In genomic region chr5:135394095-135394494, GRCh38 we compare ENCODE assay signal across 22 cellular contexts. TPM values are rescaled to one million over a fixed set of nuclear protein-coding genes. Genes with fewer than 3 reads are reported as not detected.
DNase-seq lines count a peak whose midpoint lies in the region; ATAC-seq and TF ChIP-seq lines count a peak whose summit lies in the region.
"Had no signal": no experiment of that assay in that cellular context is flagged by ENCODE, and none has a peak within 500 bp of the region (broad histone marks: within the 10 kb centered on the region; RNA-seq: fewer than 3 reads in every experiment).

No MANE protein-coding gene starts in this region.

- no peak overlapping the region for H3K9ac ChIP-seq in mesenchymal stem cell (ENCODE audit: low read length)

- peak overlapping the region in 1 of 2 experiments; percentile 78 for H3K23ac ChIP-seq in mesenchymal stem cell (ENCODE audit: low read length in 2 of 2)

- no peak overlapping the region for H2BK5ac ChIP-seq in mesenchymal stem cell (ENCODE audit: low read depth, low read length, poor library complexity, severe bottlenecking)

- H3K27me3 ChIP-seq in right cardiac atrium (ENCODE audit: control insufficient read depth, insufficient read depth) (no peaks in the 10 kb centered on the region), mesenchymal stem cell (ENCODE audit: control insufficient read depth in 1 of 2, insufficient read depth in 1 of 2, low read length in 2 of 2) (no peaks in the 10 kb centered on the region), upper lobe of left lung (no peaks in the 10 kb centered on the region)

- no peak overlapping the region for H2AFZ ChIP-seq in mesenchymal stem cell (ENCODE audit: low read depth, low read length)

- H3K36me3 Mint-ChIP-seq in activated T-helper 2 cell treated with anti-CD3 and anti-CD28 coated beads, Interferon-gamma antibody, Interleukin-2, Interleukin-4, amounts not matched to agents 10 μg/mL and 5 μg/mL and 100 μg/mL, durations not matched to agents 14 hours and 24 hours and 36 hours (ENCODE audit: low read depth), result peaks cover 53% of the 10 kb centered on the region

- H3K36me3 ChIP-seq in mesenchymal stem cell (ENCODE audit: control insufficient read depth in 1 of 2, insufficient read depth in 2 of 2, low read depth in 1 of 2, low read length in 2 of 2), result peaks cover 6 to 12% of the 10 kb centered on the region in 2 experiments
- H3K36me3 ChIP-seq in upper lobe of left lung, result peaks cover 0 to 14% (median 4%) of the 10 kb centered on the region in 4 donors

- no peaks in the 10 kb centered on the region for H3K9me3 Mint-ChIP-seq in activated T-helper 2 cell treated with anti-CD3 and anti-CD28 coated beads, Interferon-gamma antibody, Interleukin-2, Interleukin-4, amounts not matched to agents 10 μg/mL and 5 μg/mL and 100 μg/mL, durations not matched to agents 14 hours and 24 hours and 36 hours
- H3K9me3 Mint-ChIP-seq: brain had no signal

- peak overlapping the region; percentile 74 for H2AK5ac ChIP-seq in mesenchymal stem cell (ENCODE audit: low read length, severe bottlenecking)

- peak overlapping the region; percentile 18 for H3K27ac Mint-ChIP-seq in activated T-helper 2 cell treated with anti-CD3 and anti-CD28 coated beads, Interferon-gamma antibody, Interleukin-2, Interleukin-4, amounts not matched to agents 10 μg/mL and 5 μg/mL and 100 μg/mL, durations not matched to agents 14 hours and 24 hours and 36 hours
- H3K27ac Mint-ChIP-seq: activated naive CD8-positive, alpha-beta T cell had no signal

- TF ChIP-seq EP300 in upper lobe of left lung (IDR thresholded peaks at IDR 0.05), result no peak

- H3K4me1 ChIP-seq in right cardiac atrium (ENCODE audit: control insufficient read depth, insufficient read depth, low read length), result peaks cover 57% of the 10 kb centered on the region
- H3K4me1 ChIP-seq in mesenchymal stem cell (ENCODE audit: control insufficient read depth, insufficient read depth, low read depth, low read length), result peaks cover 42% of the 10 kb centered on the region
- peaks cover 70 to 85% (median 76%) of the 10 kb centered on the region in 4 donors for H3K4me1 ChIP-seq in upper lobe of left lung

- no peak overlapping the region for H2BK120ac ChIP-seq in mesenchymal stem cell (ENCODE audit: low read depth, low read length)

- H3K27ac ChIP-seq in right cardiac atrium (ENCODE audit: low read length) (peak overlapping the region; percentile 5), mesenchymal stem cell (ENCODE audit: low read length, poor library complexity, severe bottlenecking) (peak overlapping the region; percentile 35), upper lobe of left lung (peak overlapping the region; percentile 48 to 83 (median 70))

- peak overlapping the region; percentile 71 to 74 for H3K18ac ChIP-seq in mesenchymal stem cell (ENCODE audit: low read depth in 1 of 2, low read length in 2 of 2)

- TF ChIP-seq POLR2A in upper lobe of left lung (IDR thresholded peaks at IDR 0.05), result no peak

- no peak overlapping the region for H3K4me3 Mint-ChIP-seq in activated T-helper 2 cell treated with anti-CD3 and anti-CD28 coated beads, Interferon-gamma antibody, Interleukin-2, Interleukin-4, amounts not matched to agents 10 μg/mL and 5 μg/mL and 100 μg/mL, durations not matched to agents 14 hours and 24 hours and 36 hours (ENCODE audit: low read depth)
- H3K4me3 Mint-ChIP-seq: activated naive CD8-positive, alpha-beta T cell had no signal

- H3K4me3 ChIP-seq in right cardiac atrium (ENCODE audit: low read length) (no peak overlapping the region), mesenchymal stem cell (ENCODE audit: insufficient read depth in 1 of 2, low read depth in 1 of 2, low read length in 2 of 2) (no peak overlapping the region), upper lobe of left lung (no peak overlapping the region)
- H3K4me3 ChIP-seq: coronary artery, thoracic aorta had no signal

- 63% methylated on average over 1 of the region's 1 CpG for WGBS in right cardiac atrium
- whole genome bisulfite sequencing in mesenchymal stem cell, result 94% methylated on average over 1 of the region's 1 CpG
- WGBS in upper lobe of left lung, 2 donors, result 83 to 87% methylated on average over 1 of the region's 1 CpG

- no peak for ATAC-seq in right cardiac atrium
- no peak for ATAC-seq in left cardiac atrium
- no peak for ATAC-seq in upper lobe of left lung (ENCODE audit: low FRiP score in 2 of 2)
- ATAC-seq in HG02840 (IDR thresholded peaks at IDR 0.05; ENCODE audit: low FRiP score, unreplicated experiment), result no peak
- no peak for ATAC-seq in stimulated activated naive CD8-positive, alpha-beta T cell treated with anti-CD3 and anti-CD28 coated beads, Interleukin-15, Interleukin-2, amounts not matched to agents 100 U/mL and 50 U/mL, for 24 hours
- ATAC-seq: Right ventricle myocardium inferior had no signal

- peak overlapping the region in 1 of 2 experiments; percentile 47 for H3K4ac ChIP-seq in mesenchymal stem cell (ENCODE audit: low read depth in 1 of 2, low read length in 2 of 2)

- no peak overlapping the region for H2BK15ac ChIP-seq in mesenchymal stem cell (ENCODE audit: low read depth, poor library complexity, severe bottlenecking)

- peaks cover 66% of the 10 kb centered on the region for H3K4me1 Mint-ChIP-seq in activated T-helper 2 cell treated with anti-CD3 and anti-CD28 coated beads, Interferon-gamma antibody, Interleukin-2, Interleukin-4, amounts not matched to agents 10 μg/mL and 5 μg/mL and 100 μg/mL, durations not matched to agents 14 hours and 24 hours and 36 hours (ENCODE audit: low read depth)

- intact Hi-C loops in right cardiac atrium (cut with DNase I), result no loop called here
- intact Hi-C loops in left cardiac atrium (cut with DNase I), result no loop called here
- intact Hi-C loops in activated T-helper 2 cell treated with anti-CD3 and anti-CD28 coated beads, Interferon-gamma antibody, Interleukin-2, Interleukin-4, amounts not matched to agents 10 μg/mL and 5 μg/mL and 100 μg/mL, durations not matched to agents 14 hours and 24 hours and 36 hours (cut with micrococcal nuclease), result no loop called here

- peak overlapping the region; percentile 73 for H4K8ac ChIP-seq in mesenchymal stem cell (ENCODE audit: low read length)

- H2BK12ac ChIP-seq in mesenchymal stem cell (ENCODE audit: low read length in 2 of 2), result peak overlapping the region in 1 of 2 experiments; percentile 85

- no peak for TF ChIP-seq CTCF in upper lobe of left lung (IDR thresholded peaks at IDR 0.05)

- H3K79me1 ChIP-seq in mesenchymal stem cell (replicated peaks; ENCODE audit: low read length, poor library complexity, severe bottlenecking), result no peaks in the 10 kb centered on the region

- H3K14ac ChIP-seq in mesenchymal stem cell (ENCODE audit: low read length in 2 of 2), result peak overlapping the region in 1 of 2 experiments; percentile 86

- DNase-seq in right cardiac atrium, result no peak
- no peak for DNase-seq in left cardiac atrium
- no peak for DNase-seq in activated T-helper 2 cell treated with anti-CD3 and anti-CD28 coated beads, Interferon-gamma antibody, Interleukin-2, Interleukin-4, amounts not matched to agents 10 μg/mL and 5 μg/mL and 100 μg/mL, durations not matched to agents 14 hours and 24 hours and 36 hours (ENCODE audit: low spot score)
- DNase-seq in mesenchymal stem cell, result no peak
- no peak for DNase-seq in upper lobe of left lung
- DNase-seq in NCI-H1417 (lab: John Stamatoyannopoulos, UW), result no peak
- DNase-seq in stimulated activated naive CD8-positive, alpha-beta T cell treated with anti-CD3 and anti-CD28 coated beads, Interleukin-15, Interleukin-2, amounts not matched to agents 100 U/mL and 50 U/mL, for 24 hours, result no peak
- DNase-seq: activated CD4-positive, alpha-beta T cell treated with anti-CD3 and anti-CD28 coated beads, Interleukin-2, amount 50 U/mL, for 4 hours; activated T-cell treated with anti-CD3 and anti-CD28 coated beads, Interleukin-2, amount 50 U/mL, for 1 hour; COR-L47; hippocampal formation; midbrain; NCI-H1436; NCI-H524 treated with DMSO at 0.1 percent for 48 hours had no signal

- no peaks in the 10 kb centered on the region for H3K9me3 ChIP-seq in right cardiac atrium (ENCODE audit: control insufficient read depth, low read length)
- no peaks in the 10 kb centered on the region for H3K9me3 ChIP-seq in mesenchymal stem cell (ENCODE audit: control insufficient read depth, low read length)
- no peaks in the 10 kb centered on the region for H3K9me3 ChIP-seq in upper lobe of left lung
- H3K9me3 ChIP-seq: thoracic aorta had no signal

- H4K91ac ChIP-seq in mesenchymal stem cell (ENCODE audit: low read length), result peak overlapping the region; percentile 8

- no peaks in the 10 kb centered on the region for H3K27me3 Mint-ChIP-seq in activated T-helper 2 cell treated with anti-CD3 and anti-CD28 coated beads, Interferon-gamma antibody, Interleukin-2, Interleukin-4, amounts not matched to agents 10 μg/mL and 5 μg/mL and 100 μg/mL, durations not matched to agents 14 hours and 24 hours and 36 hours (ENCODE audit: low read depth)
- H3K27me3 Mint-ChIP-seq: activated naive CD8-positive, alpha-beta T cell; brain had no signal

- H3K4me2 ChIP-seq in mesenchymal stem cell (ENCODE audit: low read length, poor library complexity, severe bottlenecking), result no peak overlapping the region

RNA-seq across cellular contexts. Expression of gene MACROH2A1, which starts 4.9 kb away (rescaled TPM):
- 100 to 1,000 TPM; 128 to 160 (median 141) TPM for total RNA-seq in right cardiac atrium
- polyA plus RNA-seq in right cardiac atrium, result 152 TPM
- total RNA-seq in left cardiac atrium, result 100 to 1,000 TPM; 101 to 138 TPM
- total RNA-seq in activated T-helper 2 cell treated with anti-CD3 and anti-CD28 coated beads, Interferon-gamma antibody, Interleukin-2, Interleukin-4, amounts not matched to agents 10 μg/mL and 5 μg/mL and 100 μg/mL, durations not matched to agents 14 hours and 24 hours and 36 hours, result 285 and 302 TPM in 2 replicates
- 114 TPM for polyA plus RNA-seq in mesenchymal stem cell (2013, experiment 1 of 2)
- 113 TPM for polyA plus RNA-seq in mesenchymal stem cell (2013, experiment 2 of 2)
- 100 to 1,000 TPM; 232 to 690 (median 355) TPM for total RNA-seq in upper lobe of left lung

RNA-seq across cellular contexts. Expression of gene DCANP1, which starts 53.1 kb away (rescaled TPM):
- not detected for total RNA-seq in right cardiac atrium
- not detected for polyA plus RNA-seq in right cardiac atrium
- total RNA-seq in left cardiac atrium, result not detected
- not detected in 2 replicates for total RNA-seq in activated T-helper 2 cell treated with anti-CD3 and anti-CD28 coated beads, Interferon-gamma antibody, Interleukin-2, Interleukin-4, amounts not matched to agents 10 μg/mL and 5 μg/mL and 100 μg/mL, durations not matched to agents 14 hours and 24 hours and 36 hours
- polyA plus RNA-seq in mesenchymal stem cell (2013, experiment 1 of 2), result not detected
- polyA plus RNA-seq in mesenchymal stem cell (2013, experiment 2 of 2), result not detected
- total RNA-seq in upper lobe of left lung, result 1 to 10 TPM in 1 of 6 donors, under 1 TPM in 3, not detected in 2; 0.11 to 1.0 (median 0.27) TPM
- total RNA-seq: renal cortical epithelial cell, Right ventricle myocardium inferior, thoracic aorta had no signal
- polyA plus RNA-seq: keratinocyte had no signal

RNA-seq across cellular contexts. Expression of gene TIFAB, which starts 58.1 kb away (rescaled TPM):
- total RNA-seq in right cardiac atrium (not detected), left cardiac atrium (not detected), upper lobe of left lung (under 1 TPM in 2 of 6 donors, not detected in 4; 0.23 to 0.24 TPM)
- polyA plus RNA-seq in right cardiac atrium, result not detected
- not detected in 2 replicates for total RNA-seq in activated T-helper 2 cell treated with anti-CD3 and anti-CD28 coated beads, Interferon-gamma antibody, Interleukin-2, Interleukin-4, amounts not matched to agents 10 μg/mL and 5 μg/mL and 100 μg/mL, durations not matched to agents 14 hours and 24 hours and 36 hours
- polyA plus RNA-seq in mesenchymal stem cell (2013, experiment 1 of 2), result not detected
- polyA plus RNA-seq in mesenchymal stem cell (2013, experiment 2 of 2), result not detected
- total RNA-seq: renal cortical epithelial cell, Right ventricle myocardium inferior, thoracic aorta had no signal
- polyA plus RNA-seq: keratinocyte had no signal

Comparison
In these comparisons a context has a peak if more than half of its experiments do, and no peak if none do; other contexts are left out.
1. H3K27ac ChIP-seq: peak in every context shown above with its lines; median percentile 70 in upper lobe of left lung; 35 in mesenchymal stem cell; 5 in right cardiac atrium.